8 cellular contexts compared by ENCODE assay signal in the genomic region with DNA sequence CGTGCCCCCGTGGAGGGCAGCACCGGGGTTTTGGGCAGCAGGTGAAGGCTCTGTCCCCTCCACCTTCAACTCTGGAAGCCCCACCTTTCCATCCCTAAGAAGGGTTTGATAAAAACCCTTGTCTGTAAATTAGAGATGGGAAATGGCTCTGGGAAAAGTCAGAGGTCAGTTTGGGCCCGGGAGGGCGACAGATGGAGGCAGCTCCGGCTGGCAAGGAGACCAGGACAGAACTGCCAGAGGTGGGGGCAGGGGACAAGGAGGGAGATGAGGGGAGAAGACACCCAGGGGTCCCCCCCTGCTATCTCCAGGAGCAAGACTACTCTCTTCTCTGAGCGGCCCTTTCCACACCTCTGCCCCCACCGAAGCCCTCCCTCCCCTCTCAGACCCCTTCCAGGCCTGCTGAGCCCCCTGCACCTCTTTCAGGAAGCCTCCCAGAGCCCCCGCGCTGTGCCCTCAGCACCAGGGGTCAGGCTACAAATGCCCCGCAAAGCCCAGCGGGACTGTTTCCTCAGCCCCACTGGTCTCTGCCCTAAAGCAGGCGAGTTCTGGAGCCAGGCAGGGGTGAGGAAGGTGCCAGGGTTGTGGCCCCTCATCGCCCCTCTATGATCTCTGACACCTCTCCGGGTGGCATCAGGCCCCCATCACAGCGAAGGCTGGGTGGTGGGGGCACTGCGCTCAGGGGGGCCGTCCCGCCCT. TPM values are rescaled to one million over a fixed set of nuclear protein-coding genes. Genes with fewer than 3 reads are reported as not detected.
DNase-seq lines count a peak whose midpoint lies in the region; ATAC-seq and TF ChIP-seq lines count a peak whose summit lies in the region.

No MANE protein-coding gene starts in this region.

- peak overlapping the region; percentile 70 for H3K4me2 ChIP-seq in Loucy (ENCODE audit: low read depth, low read length, poor library complexity, severe bottlenecking)

- H3K27me3 Mint-ChIP-seq in dendritic cell treated with granulocyte-macrophage colony-stimulating factor and Interleukin-4, amounts not matched to agents 40 ng/mL and 50 ng/mL, for 4 days = peaks cover 3% of the 10 kb centered on the region
- H3K27me3 Mint-ChIP-seq in nephron progenitor cell (ENCODE audit: low read depth, poor library complexity) = peaks cover 14% of the 10 kb centered on the region

- H3K27ac Mint-ChIP-seq in dendritic cell treated with granulocyte-macrophage colony-stimulating factor and Interleukin-4, amounts not matched to agents 40 ng/mL and 50 ng/mL, for 4 days = peak overlapping the region; percentile 74
- peak overlapping the region; percentile 80 for H3K27ac Mint-ChIP-seq in nephron progenitor cell

- no peaks in the 10 kb centered on the region for H3K79me2 ChIP-seq in Loucy (ENCODE audit: insufficient read depth, low read length)

- peaks cover 49% of the 10 kb centered on the region for H3K4me1 Mint-ChIP-seq in dendritic cell treated with granulocyte-macrophage colony-stimulating factor and Interleukin-4, amounts not matched to agents 40 ng/mL and 50 ng/mL, for 4 days (ENCODE audit: low read depth)
- H3K4me1 Mint-ChIP-seq in nephron progenitor cell = peaks cover 37% of the 10 kb centered on the region

- H3K9ac ChIP-seq in Loucy (ENCODE audit: low read depth, low read length, poor library complexity, severe bottlenecking) = peak overlapping the region; percentile 57

- DNase-seq in BJ (ENCODE audit: low read depth) (no peak), nephron progenitor cell (no peak), HK-2 (ENCODE audit: unreplicated experiment) (no peak), AG08395 (ENCODE audit: low spot score) (no peak), amygdala (lab: John Stamatoyannopoulos, UW) (no peak)

- TF ChIP-seq CTCF in BJ (IDR thresholded peaks at IDR 0.05; ENCODE audit: insufficient read depth, low read depth, low read length) = no peak
- TF ChIP-seq CTCF in Loucy (conservative IDR thresholded peaks at IDR 0.05; ENCODE audit: low read length) = no peak
- no peak for TF ChIP-seq CTCF in nephron progenitor cell (IDR thresholded peaks at IDR 0.05)

- peak overlapping the region; percentile 73; the same call in 1 of the 2 replicates for H2AFZ ChIP-seq in Loucy (ENCODE audit: low read length)

- no peaks in the 10 kb centered on the region for H3K36me3 ChIP-seq in BJ (ENCODE audit: control insufficient read depth, insufficient read depth, low read length)
- no peaks in the 10 kb centered on the region for H3K36me3 ChIP-seq in Loucy (ENCODE audit: insufficient read depth, low read length)

- H3K4me3 ChIP-seq in BJ (ENCODE audit: low read depth, low read length) = peak overlapping the region; percentile 69
- peak overlapping the region; percentile 69 for H3K4me3 ChIP-seq in Loucy (ENCODE audit: low read length, poor library complexity, severe bottlenecking)

- no peak for ATAC-seq in HG02970 (IDR thresholded peaks at IDR 0.05; ENCODE audit: low FRiP score, unreplicated experiment)

- no peaks in the 10 kb centered on the region for H3K9me3 ChIP-seq in Loucy (ENCODE audit: insufficient read depth, low read depth, low read length)

- POLR2A ChIA-PET in BJ (lab: Charles Lee) = no interaction called here

- CTCF ChIA-PET in BJ (lab: Yijun Ruan, JAX) = no interaction called here

- H3K27me3 ChIP-seq in BJ (ENCODE audit: control insufficient read depth, insufficient read depth, low read length) = no peaks in the 10 kb centered on the region
- no peaks in the 10 kb centered on the region for H3K27me3 ChIP-seq in Loucy (ENCODE audit: insufficient read depth, low read length, poor library complexity, severe bottlenecking)

- peaks cover 6% of the 10 kb centered on the region for H3K36me3 Mint-ChIP-seq in dendritic cell treated with granulocyte-macrophage colony-stimulating factor and Interleukin-4, amounts not matched to agents 40 ng/mL and 50 ng/mL, for 4 days (ENCODE audit: low read depth)
- H3K36me3 Mint-ChIP-seq in nephron progenitor cell (ENCODE audit: low read depth) = no peaks in the 10 kb centered on the region

- H3K4me3 Mint-ChIP-seq in dendritic cell treated with granulocyte-macrophage colony-stimulating factor and Interleukin-4, amounts not matched to agents 40 ng/mL and 50 ng/mL, for 4 days = peak overlapping the region; percentile 90
- H3K4me3 Mint-ChIP-seq in nephron progenitor cell = peak overlapping the region; percentile 77

- no peaks in the 10 kb centered on the region for H3F3A ChIP-seq in Loucy (ENCODE audit: low read depth)

- H3K9me2 ChIP-seq in Loucy (replicated peaks; ENCODE audit: low read depth, low read length) = no peaks in the 10 kb centered on the region

- no peaks in the 10 kb centered on the region for H3K9me3 Mint-ChIP-seq in dendritic cell treated with granulocyte-macrophage colony-stimulating factor and Interleukin-4, amounts not matched to agents 40 ng/mL and 50 ng/mL, for 4 days
- no peaks in the 10 kb centered on the region for H3K9me3 Mint-ChIP-seq in nephron progenitor cell

- H3K4me1 ChIP-seq in Loucy (ENCODE audit: insufficient read depth, low read length, poor library complexity, severe bottlenecking) = peaks cover 14% of the 10 kb centered on the region

- intact Hi-C loops in dendritic cell treated with granulocyte-macrophage colony-stimulating factor and Interleukin-4, amounts not matched to agents 40 ng/mL and 50 ng/mL, for 4 days (cut with micrococcal nuclease) = loop anchor here (5.0 kb wide), 1 partner anchor 77 kb away; no protein-coding TSS in a partner anchor

- peaks cover 11% of the 10 kb centered on the region for H4K20me1 ChIP-seq in Loucy (ENCODE audit: insufficient read depth, low read length, poor library complexity, severe bottlenecking)

RNA-seq across cellular contexts. Expression of a gene that starts 1.0 kb away (rescaled TPM):
- 0.56 and 0.58 TPM in 2 replicates for polyA plus RNA-seq in BJ (2011; rRNA removed)
- 0.72 and 2.0 TPM in 2 replicates for polyA minus RNA-seq in BJ (2011; rRNA and poly(A)+ RNA removed)
